In the genomic region with DNA sequence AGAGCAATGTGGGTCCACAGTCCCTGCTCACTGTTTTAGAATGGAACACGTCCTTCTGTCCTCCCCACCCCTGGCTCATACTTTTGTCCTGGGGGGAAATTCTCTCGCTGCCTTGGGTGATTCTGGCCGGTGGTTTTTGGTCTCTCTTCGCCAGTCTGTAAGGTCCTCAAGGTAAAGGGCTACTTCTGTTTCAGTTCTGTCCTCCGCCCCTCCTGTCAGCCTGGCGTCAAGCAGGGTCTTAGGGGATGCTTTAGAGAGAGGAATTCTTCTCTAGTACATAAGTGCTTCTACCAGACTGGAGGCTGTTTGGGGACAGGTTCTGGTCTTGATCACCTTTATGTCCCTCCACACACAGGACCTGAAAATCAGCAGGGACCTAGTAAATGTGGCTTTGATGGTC, we compare ENCODE assay signal across 8 cellular contexts. TPM values are rescaled to one million over a fixed set of nuclear protein-coding genes. Genes with fewer than 3 reads are reported as not detected.
DNase-seq lines count a peak whose midpoint lies in the region; ATAC-seq and TF ChIP-seq lines count a peak whose summit lies in the region.

No MANE protein-coding gene starts in this region.

- peaks cover 14% of the 10 kb centered on the region for H3K27me3 Mint-ChIP-seq in progenitor cell of endocrine pancreas

- H3K4me2 ChIP-seq in OCI-LY3 (ENCODE audit: low read length): peak overlapping the region; percentile 85

- H3K36me3 Mint-ChIP-seq in progenitor cell of endocrine pancreas (ENCODE audit: insufficient read depth): peaks cover 29% of the 10 kb centered on the region

- H3K36me3 ChIP-seq in OCI-LY3 (replicated peaks; ENCODE audit: low read depth, low read length): peaks cover 31% of the 10 kb centered on the region

- H3K4me3 ChIP-seq in OCI-LY3 (ENCODE audit: low read length) (peak overlapping the region; percentile 94), epithelial cell of proximal tubule (ENCODE audit: low read depth, low read length) (peak overlapping the region; percentile 72)

- no peak for DNase-seq in epithelial cell of proximal tubule (ENCODE audit: low read depth)
- DNase-seq in progenitor cell of endocrine pancreas (ENCODE audit: low spot score, unreplicated experiment): no peak
- DNase-seq in stimulated activated CD4-positive, alpha-beta T cell treated with anti-CD3 and anti-CD28 coated beads, Interleukin-12 subunit alpha, Interleukin-12 subunit beta, amount 100 ng/mL, for 4 hours: no peak
- DNase-seq in effector CD8-positive, alpha-beta T cell (lab: John Stamatoyannopoulos, UW): no peak
- no peak for DNase-seq in NCI-H1930 (lab: John Stamatoyannopoulos, UW)

- H3K9ac ChIP-seq in OCI-LY3 (ENCODE audit: low read length): peak overlapping the region; percentile 68

- H3K4me1 Mint-ChIP-seq in progenitor cell of endocrine pancreas (ENCODE audit: low read depth): peaks cover 24% of the 10 kb centered on the region

- H3K4me3 Mint-ChIP-seq in progenitor cell of endocrine pancreas (ENCODE audit: low read depth): peak overlapping the region; percentile 94

- H3K79me2 ChIP-seq in OCI-LY3 (ENCODE audit: low read length): peaks cover 43% of the 10 kb centered on the region

- peak; percentile 16 for ATAC-seq in GM18511 (IDR thresholded peaks at IDR 0.05; ENCODE audit: unreplicated experiment)
- no peak for ATAC-seq in HG02763 (IDR thresholded peaks at IDR 0.05; ENCODE audit: unreplicated experiment)

- H3K9me3 ChIP-seq in OCI-LY3 (ENCODE audit: insufficient read depth, low read length): no peaks in the 10 kb centered on the region

- TF ChIP-seq CTCF in OCI-LY3 (IDR thresholded peaks at IDR 0.05; ENCODE audit: low read depth, low read length): no peak
- TF ChIP-seq CTCF in epithelial cell of proximal tubule (conservative IDR thresholded peaks at IDR 0.05; ENCODE audit: low read depth, low read length): no peak
- no peak for TF ChIP-seq CTCF in progenitor cell of endocrine pancreas (IDR thresholded peaks at IDR 0.05; ENCODE audit: unreplicated experiment)

- no peaks in the 10 kb centered on the region for H3K27me3 ChIP-seq in OCI-LY3 (ENCODE audit: low read depth, low read length)

- peaks cover 8% of the 10 kb centered on the region for H3K9me3 Mint-ChIP-seq in progenitor cell of endocrine pancreas (ENCODE audit: low read depth)

- H3K27ac ChIP-seq in OCI-LY3 (ENCODE audit: low read length): no peak overlapping the region

- H3K27ac Mint-ChIP-seq in progenitor cell of endocrine pancreas: peak overlapping the region; percentile 84

- H2AFZ ChIP-seq in OCI-LY3 (ENCODE audit: low read depth, low read length): peak overlapping the region; percentile 39

- no peaks in the 10 kb centered on the region for H4K20me1 ChIP-seq in OCI-LY3 (ENCODE audit: insufficient read depth, low read length)

- peaks cover 29% of the 10 kb centered on the region for H3K4me1 ChIP-seq in OCI-LY3 (ENCODE audit: low read length)

RNA-seq across cellular contexts. Expression of gene MRFAP1L1, which starts 0.6 kb away (rescaled TPM):
- total RNA-seq in epithelial cell of proximal tubule (30.9 and 49.1 TPM in 2 replicates), progenitor cell of endocrine pancreas (64.9 and 69.3 TPM in 2 replicates)

RNA-seq across cellular contexts. Expression of gene BLOC1S4, which starts 5.7 kb away (rescaled TPM):
- total RNA-seq in epithelial cell of proximal tubule (22.0 and 26.6 TPM in 2 replicates), progenitor cell of endocrine pancreas (18.8 and 20.0 TPM in 2 replicates)

RNA-seq across cellular contexts. Expression of gene S100P, which starts 16.6 kb away (rescaled TPM):
- 0.14 and 92.5 TPM in 2 replicates for total RNA-seq in epithelial cell of proximal tubule
- 1.3 and 3.5 TPM in 2 replicates for total RNA-seq in progenitor cell of endocrine pancreas
